ENCODE assay signal across 8 cellular contexts in the genomic region with DNA sequence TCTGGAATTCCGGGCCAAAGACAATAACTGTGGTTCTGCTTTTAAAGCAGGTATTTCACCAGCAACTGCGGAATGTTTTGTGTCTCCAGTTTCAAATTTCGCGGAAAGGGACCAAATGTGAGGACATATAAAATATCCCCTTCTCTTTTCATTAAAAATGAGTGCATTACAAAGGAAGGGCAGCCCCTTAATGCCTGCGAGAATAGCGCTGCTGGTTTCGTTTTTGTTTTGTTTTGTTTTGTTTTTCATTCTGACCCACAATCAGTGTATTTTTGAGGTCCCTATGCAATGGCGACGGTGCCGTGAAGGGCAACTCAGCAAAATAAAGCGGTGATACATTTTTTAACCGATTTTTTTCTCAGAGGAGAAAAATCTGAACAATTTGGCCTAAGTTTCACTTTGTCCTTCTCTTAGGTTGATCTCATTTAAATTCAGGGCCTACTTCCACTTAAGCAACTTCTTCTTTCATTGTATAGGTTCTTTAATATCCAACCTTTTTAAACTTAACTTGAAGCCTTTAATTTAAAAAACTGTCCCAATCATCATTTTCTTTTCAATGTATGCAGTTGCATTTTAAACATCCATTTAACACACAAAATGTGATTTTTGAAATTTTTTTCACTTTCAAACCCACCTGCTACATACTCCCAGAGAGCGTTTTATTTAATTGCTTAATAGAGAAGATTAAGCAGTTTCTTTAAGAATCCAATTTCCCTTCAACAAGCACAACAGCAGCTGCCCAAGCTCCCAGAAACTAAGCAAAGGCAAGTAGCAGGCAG. TPM values are rescaled to one million over a fixed set of nuclear protein-coding genes. Genes with fewer than 3 reads are reported as not detected.
DNase-seq lines count a peak whose midpoint lies in the region; ATAC-seq and TF ChIP-seq lines count a peak whose summit lies in the region.

No MANE protein-coding gene starts in this region.

- no peak for DNase-seq in AG10803 (ENCODE audit: low read depth)
- DNase-seq in epithelial cell of proximal tubule (ENCODE audit: low read depth) = peak; percentile 84
- DNase-seq in G401 (ENCODE audit: low spot score) = no peak
- DNase-seq in COLO829 (ENCODE audit: low spot score) = no peak

- H3K27me3 ChIP-seq in SU-DHL-6 (ENCODE audit: low read length) = no peaks in the 10 kb centered on the region
- H3K27me3 ChIP-seq in parathyroid adenoma (ENCODE audit: control insufficient read depth, insufficient read depth, low read length) = no peaks in the 10 kb centered on the region

- H3K79me2 ChIP-seq in SU-DHL-6 (ENCODE audit: insufficient read depth, low read length) = peaks cover 7% of the 10 kb centered on the region; the same call in 1 of the 2 replicates
- peaks cover 5% of the 10 kb centered on the region for H3K79me2 ChIP-seq in parathyroid adenoma

- H3K9ac ChIP-seq in SU-DHL-6 (ENCODE audit: low read length) (peak overlapping the region; percentile 87), parathyroid adenoma (no peak overlapping the region)

- H3K36me3 ChIP-seq in SU-DHL-6 (ENCODE audit: low read length) (no peaks in the 10 kb centered on the region), parathyroid adenoma (ENCODE audit: control insufficient read depth, insufficient read depth, low read length) (no peaks in the 10 kb centered on the region)

- H3K4me3 ChIP-seq in AG10803 (ENCODE audit: low read length) (peak overlapping the region; percentile 71), SU-DHL-6 (ENCODE audit: insufficient read depth, low read length, poor library complexity, severe bottlenecking) (peak overlapping the region; percentile 89), epithelial cell of proximal tubule (ENCODE audit: low read depth, low read length) (peak overlapping the region; percentile 82), parathyroid adenoma (ENCODE audit: low read depth, low read length) (peak overlapping the region; percentile 84)

- peaks cover 41% of the 10 kb centered on the region for H3F3A ChIP-seq in SU-DHL-6 (ENCODE audit: insufficient read depth)

- H2AFZ ChIP-seq in SU-DHL-6 (ENCODE audit: low read depth, low read length, severe bottlenecking) = peak overlapping the region; percentile 89
- peak overlapping the region; percentile 93 for H2AFZ ChIP-seq in parathyroid adenoma

- peak; percentile 35 for ATAC-seq in GM18867 (IDR thresholded peaks at IDR 0.05; ENCODE audit: unreplicated experiment)
- ATAC-seq in HG03045 (IDR thresholded peaks at IDR 0.05; ENCODE audit: unreplicated experiment) = peak; percentile 22

- H3K4me2 ChIP-seq in SU-DHL-6 (ENCODE audit: low read depth, low read length, poor library complexity, severe bottlenecking) (peak overlapping the region; percentile 86), parathyroid adenoma (ENCODE audit: low read length) (peak overlapping the region; percentile 97)

- H3K27ac ChIP-seq in SU-DHL-6 (ENCODE audit: low read depth, low read length) (peak overlapping the region; percentile 95), parathyroid adenoma (peak overlapping the region; percentile 96)

- H3K4me1 ChIP-seq in parathyroid adenoma = peaks cover 6% of the 10 kb centered on the region

- no peaks in the 10 kb centered on the region for H3K9me3 ChIP-seq in SU-DHL-6 (ENCODE audit: insufficient read depth, low read length)
- H3K9me3 ChIP-seq in parathyroid adenoma (ENCODE audit: control insufficient read depth, low read length) = no peaks in the 10 kb centered on the region

- no peaks in the 10 kb centered on the region for H3K9me2 ChIP-seq in SU-DHL-6 (replicated peaks; ENCODE audit: insufficient read depth, low read length)

- TF ChIP-seq CTCF in AG10803 (conservative IDR thresholded peaks at IDR 0.05; ENCODE audit: low read length) (no peak), SU-DHL-6 (IDR thresholded peaks at IDR 0.05; ENCODE audit: insufficient read depth, low read length, poor library complexity, severe bottlenecking) (no peak), epithelial cell of proximal tubule (conservative IDR thresholded peaks at IDR 0.05; ENCODE audit: low read depth, low read length) (no peak), parathyroid adenoma (IDR thresholded peaks at IDR 0.05) (no peak)

- H4K20me1 ChIP-seq in SU-DHL-6 (ENCODE audit: low read depth, low read length) = no peaks in the 10 kb centered on the region

- in situ Hi-C loops in G401 (cut with HindIII; ENCODE audit: low sequenced_read_pairs) = no loop called here

RNA-seq across cellular contexts. Expression of a gene that starts 2.9 kb away (rescaled TPM):
- total RNA-seq in epithelial cell of proximal tubule = 8.9 and 12.3 TPM in 2 replicates
- 0.80 and 1.8 TPM in 2 replicates for total RNA-seq in G401 (2014; rRNA removed; shearing (Covaris generic))
